8 cellular contexts compared by ENCODE assay signal in the genomic region with DNA sequence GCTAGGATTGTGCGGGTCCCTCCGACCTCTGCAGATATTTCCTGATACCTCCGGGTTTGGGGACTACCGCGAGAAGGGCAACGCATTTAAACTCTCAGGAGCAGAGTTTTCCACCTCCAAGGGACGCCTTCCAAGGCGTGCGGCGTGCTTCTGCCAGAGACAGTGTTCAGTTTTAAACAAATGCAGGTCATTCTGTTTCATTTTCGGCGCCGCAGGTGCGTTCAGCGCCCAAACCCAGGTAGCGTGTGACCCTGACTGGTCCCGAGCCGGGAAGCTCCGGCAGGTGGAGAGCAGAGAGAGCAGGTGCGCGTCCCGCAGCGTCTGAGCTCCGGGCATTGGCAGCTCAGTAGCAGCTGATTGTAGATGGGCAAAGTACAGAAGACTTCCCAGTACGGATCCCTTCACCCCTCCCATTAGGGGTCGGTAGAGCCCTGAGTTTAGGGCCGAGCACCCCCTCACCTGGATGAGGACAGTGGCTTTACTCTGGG. TPM values are rescaled to one million over a fixed set of nuclear protein-coding genes. Genes with fewer than 3 reads are reported as not detected.
A peak's percentile ranks its signal among the peaks of the same experiment; 100 is the strongest.
DNase-seq lines count a peak whose midpoint lies in the region; FAIRE-seq lines count a peak whose summit lies in the region.
"Had no signal": no experiment of that assay in that cellular context is flagged by ENCODE, and none has a peak within 500 bp of the region (broad histone marks: within the 10 kb centered on the region; RNA-seq: fewer than 3 reads in every experiment).

No MANE protein-coding gene starts in this region.

- H3K27me3 ChIP-seq in HUES6 (ENCODE audit: control insufficient read depth, insufficient read depth, low read length) (peaks cover 98% of the 10 kb centered on the region), iPS-15b (ENCODE audit: control insufficient read depth, insufficient read depth, low read length) (peaks cover 97% of the 10 kb centered on the region), small intestine (ENCODE audit: control insufficient read depth in 2 of 2, insufficient read depth in 2 of 2, low read length in 2 of 2) (peaks cover 21 to 51% of the 10 kb centered on the region in 2 donors)

- peaks cover 7% of the 10 kb centered on the region; the same call in 1 of the 2 replicates for H3K36me3 ChIP-seq in HUES6 (ENCODE audit: control insufficient read depth, insufficient read depth, low read length)
- H3K36me3 ChIP-seq in iPS-15b (ENCODE audit: control insufficient read depth, insufficient read depth, low read length), result no peaks in the 10 kb centered on the region
- no peaks in the 10 kb centered on the region for H3K36me3 ChIP-seq in small intestine (ENCODE audit: control insufficient read depth in 2 of 2, insufficient read depth in 2 of 2, low read length in 2 of 2)

- peaks cover 77% of the 10 kb centered on the region for H3K27me3 Mint-ChIP-seq in activated CD4-positive, alpha-beta memory T cell treated with anti-CD3 and anti-CD28 coated beads for 36 hours

- CTCF ChIA-PET in activated CD4-positive, alpha-beta memory T cell treated with anti-CD3 and anti-CD28 coated beads for 36 hours (lab: Charles Lee), result interaction anchor here (1.1 to 1.5 kb wide), 2 partner anchors 8 to 410 kb away, joined by 3 to 4 read pairs; a partner anchor contains a TSS

- no peak overlapping the region for H3K27ac Mint-ChIP-seq in activated CD4-positive, alpha-beta memory T cell treated with anti-CD3 and anti-CD28 coated beads for 36 hours

- WGBS in small intestine, 3 donors, result 0 to 1% (median 1%) methylated on average over 27 of the region's 27 CpGs

- H3K4me1 ChIP-seq in HUES6 (ENCODE audit: control insufficient read depth, insufficient read depth, low read length) (peaks cover 36% of the 10 kb centered on the region), iPS-15b (ENCODE audit: control insufficient read depth, insufficient read depth, low read length) (peaks cover 17% of the 10 kb centered on the region), small intestine (ENCODE audit: control insufficient read depth in 2 of 2, insufficient read depth in 1 of 2, low read depth in 1 of 2, low read length in 1 of 2) (peaks cover 0 to 2% of the 10 kb centered on the region in 2 donors)

- H3K9ac ChIP-seq in HUES6 (ENCODE audit: low read length) (peak overlapping the region; percentile 48), iPS-15b (ENCODE audit: low read depth, low read length) (no peak overlapping the region)

- no peak for DNase-seq in activated CD4-positive, alpha-beta memory T cell treated with anti-CD3 and anti-CD28 coated beads for 36 hours
- peak; percentile 32 for DNase-seq in small intestine
- DNase-seq in cortex of kidney (lab: John Stamatoyannopoulos, UW), result no peak
- no peak for DNase-seq in GM19240 (ENCODE audit: insufficient read length, low spot score)
- DNase-seq in activated CD4-positive, CD25-positive, alpha-beta regulatory T cell treated with anti-CD3 and anti-CD28 coated beads, Interleukin-2, amount 50 U/mL, for 72 hours, result no peak

- H3K4me3 ChIP-seq in HUES6 (ENCODE audit: low read depth, low read length) (peak overlapping the region; percentile 74), iPS-15b (ENCODE audit: low read depth, low read length) (peak overlapping the region; percentile 68), small intestine (ENCODE audit: low read depth in 1 of 2, low read length in 2 of 2) (peak overlapping the region; percentile 24 to 28)

- H3K9me3 Mint-ChIP-seq in activated CD4-positive, alpha-beta memory T cell treated with anti-CD3 and anti-CD28 coated beads for 36 hours, result no peaks in the 10 kb centered on the region

- no peak for FAIRE-seq in small intestine (lab: Jason Lieb, UNC)

- intact Hi-C loops in activated CD4-positive, alpha-beta memory T cell treated with anti-CD3 and anti-CD28 coated beads for 36 hours (cut with micrococcal nuclease), result loop anchor here (10.0 kb wide), 1 partner anchor 377 kb away; no protein-coding TSS in a partner anchor

- H3K4me3 Mint-ChIP-seq in activated CD4-positive, alpha-beta memory T cell treated with anti-CD3 and anti-CD28 coated beads for 36 hours, result peak overlapping the region; percentile 44

- POLR2A ChIA-PET in activated CD4-positive, alpha-beta memory T cell treated with anti-CD3 and anti-CD28 coated beads for 36 hours (lab: Charles Lee), result no interaction called here

- H3K27ac ChIP-seq in HUES6 (ENCODE audit: low read depth, low read length), result no peak overlapping the region
- no peak overlapping the region for H3K27ac ChIP-seq in small intestine (ENCODE audit: low read depth in 1 of 2, low read length in 1 of 2)

- H3K4me1 Mint-ChIP-seq in activated CD4-positive, alpha-beta memory T cell treated with anti-CD3 and anti-CD28 coated beads for 36 hours (ENCODE audit: low read depth), result peaks cover 36% of the 10 kb centered on the region

- no peaks in the 10 kb centered on the region for H3K9me3 ChIP-seq in HUES6 (ENCODE audit: control insufficient read depth, insufficient read depth, low read depth, low read length)
- H3K9me3 ChIP-seq in iPS-15b (ENCODE audit: control insufficient read depth, insufficient read depth, low read length), result no peaks in the 10 kb centered on the region
- no peaks in the 10 kb centered on the region for H3K9me3 ChIP-seq in small intestine (ENCODE audit: control insufficient read depth, low read depth)

- H3K36me3 Mint-ChIP-seq in activated CD4-positive, alpha-beta memory T cell treated with anti-CD3 and anti-CD28 coated beads for 36 hours, result no peaks in the 10 kb centered on the region

RNA-seq across cellular contexts. Expression of a gene that starts 1.4 kb away (rescaled TPM):
- total RNA-seq in activated CD4-positive, alpha-beta memory T cell treated with anti-CD3 and anti-CD28 coated beads for 36 hours, result not detected
- polyA plus RNA-seq in small intestine, result under 1 TPM in 1 of 3 donors, not detected in 2; 0.03 TPM
- total RNA-seq: subcutaneous adipose tissue had no signal

RNA-seq across cellular contexts. Expression of a gene that starts 11.7 kb away (rescaled TPM):
- total RNA-seq in activated CD4-positive, alpha-beta memory T cell treated with anti-CD3 and anti-CD28 coated beads for 36 hours, result not detected
- under 1 TPM in 1 of 3 donors, not detected in 2; 0.01 TPM for polyA plus RNA-seq in small intestine
